33 cellular contexts compared by ENCODE assay signal in the genomic region with DNA sequence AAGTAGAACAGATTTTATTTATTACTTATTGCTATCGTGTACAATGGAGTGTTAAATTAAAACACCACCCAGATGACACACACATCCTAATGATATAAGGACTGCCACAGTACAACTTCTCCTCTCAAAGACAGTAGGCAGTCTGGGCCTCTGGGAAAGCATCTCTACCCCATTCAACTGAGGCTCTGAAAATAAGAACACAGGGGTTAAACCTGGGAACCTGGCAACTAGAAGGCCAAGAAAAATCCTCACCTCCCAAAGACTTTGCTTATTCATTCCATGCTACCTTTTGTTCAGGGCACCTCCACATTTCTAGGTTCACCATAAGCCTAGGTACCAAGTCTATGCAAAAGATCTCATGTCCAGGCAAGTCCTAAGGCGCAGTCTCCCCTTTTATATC.
"Had no signal": no experiment of that assay in that cellular context is flagged by ENCODE, and none has a peak within 500 bp of the region (broad histone marks: within the 10 kb centered on the region; RNA-seq: fewer than 3 reads in every experiment).

No MANE protein-coding gene starts in this region.

- H3K36me3 Mint-ChIP-seq: activated CD4-positive, alpha-beta memory T cell treated with anti-CD3 and anti-CD28 coated beads for 36 hours; memory B cell; natural killer cell had no signal

- H3K27me3 Mint-ChIP-seq: activated CD4-positive, alpha-beta memory T cell treated with anti-CD3 and anti-CD28 coated beads for 36 hours; activated CD4-positive, alpha-beta T cell treated with anti-CD3 and anti-CD28 coated beads, Interleukin-2, amount 10 ng/mL, durations not matched to agents 24 days and 14 days; activated naive CD8-positive, alpha-beta T cell treated with anti-CD3 and anti-CD28 coated beads, Interleukin-2, amount 50 U/mL, for 24 hours; central memory CD8-positive, alpha-beta T cell; memory B cell; T-helper 17 cell had no signal

- H3K36me3 ChIP-seq: gastrocnemius medialis, neutrophil, pancreas, prostate gland, transverse colon, WERI-Rb-1 had no signal

- H2AFZ ChIP-seq: hepatocyte had no signal

- H3K9me3 Mint-ChIP-seq: activated CD4-positive, alpha-beta T cell treated with anti-CD3 and anti-CD28 coated beads, Interleukin-2, amount 10 ng/mL, durations not matched to agents 24 days and 14 days; activated naive CD8-positive, alpha-beta T cell treated with anti-CD3 and anti-CD28 coated beads, Interleukin-2, amount 50 U/mL, for 24 hours; memory B cell had no signal

- H3K27ac Mint-ChIP-seq: activated CD4-positive, alpha-beta memory T cell treated with anti-CD3 and anti-CD28 coated beads for 36 hours; activated CD4-positive, alpha-beta T cell treated with anti-CD3 and anti-CD28 coated beads, Interleukin-2, amount 10 ng/mL, durations not matched to agents 24 days and 14 days; activated naive CD8-positive, alpha-beta T cell treated with anti-CD3 and anti-CD28 coated beads, Interleukin-2, amount 50 U/mL, for 24 hours; memory B cell; natural killer cell; T-helper 17 cell had no signal

- DNase-seq: activated CD4-positive, alpha-beta memory T cell treated with anti-CD3 and anti-CD28 coated beads for 36 hours; activated CD4-positive, alpha-beta T cell treated with anti-CD3 and anti-CD28 coated beads, Interleukin-2, amount 10 ng/mL, durations not matched to agents 24 days and 14 days; activated CD4-positive, CD25-positive, alpha-beta regulatory T cell treated with anti-CD3 and anti-CD28 coated beads, Interleukin-2, amount 50 U/mL, for 72 hours; activated CD8-positive, alpha-beta memory T cell treated with anti-CD3 and anti-CD28 coated beads, Interleukin-2, amount 50 U/mL, for 4 hours; activated gamma-delta T cell; activated naive CD4-positive, alpha-beta T cell treated with anti-CD3 and anti-CD28 coated beads, Interleukin-2, amount 50 U/mL, for 16 hours; activated naive CD8-positive, alpha-beta T cell treated with anti-CD3 and anti-CD28 coated beads, Interleukin-2, amount 50 U/mL, for 24 hours; activated T-cell treated with anti-CD3 and anti-CD28 coated beads, Interleukin-2, amount 50 U/mL, for 1 hour; amygdala; dermis blood vessel endothelial cell; effector CD4-positive, alpha-beta T cell; gastrocnemius medialis; glutamatergic neuron; kidney; natural killer cell; pancreas; retina; stimulated activated CD4-positive, alpha-beta T cell treated with anti-CD3 and anti-CD28 coated beads, Interleukin-12 subunit alpha, Interleukin-12 subunit beta, amount 100 ng/mL, for 4 hours; stimulated activated CD4-positive, alpha-beta T cell treated with anti-CD3 and anti-CD28 coated beads, Interleukin-4, amount 100 ng/mL, for 1 hour; stimulated activated naive CD8-positive, alpha-beta T cell treated with anti-CD3 and anti-CD28 coated beads, Interleukin-15, Interleukin-2, amounts not matched to agents 100 U/mL and 50 U/mL, for 24 hours; T-helper 17 cell; T1000; testis; transverse colon; WERI-Rb-1 had no signal

- H3K4me3 Mint-ChIP-seq: activated CD4-positive, alpha-beta memory T cell treated with anti-CD3 and anti-CD28 coated beads for 36 hours; activated CD4-positive, alpha-beta T cell treated with anti-CD3 and anti-CD28 coated beads, Interleukin-2, amount 10 ng/mL, durations not matched to agents 24 days and 14 days; activated naive CD8-positive, alpha-beta T cell treated with anti-CD3 and anti-CD28 coated beads, Interleukin-2, amount 50 U/mL, for 24 hours; central memory CD8-positive, alpha-beta T cell; memory B cell; natural killer cell; T-helper 17 cell had no signal

- H3K27me3 ChIP-seq: gastrocnemius medialis, hepatocyte, neutrophil, pancreas, testis, transverse colon had no signal

- ATAC-seq: activated naive CD8-positive, alpha-beta T cell treated with anti-CD3 and anti-CD28 coated beads, Interleukin-2, amount 50 U/mL, for 24 hours; gastrocnemius medialis; natural killer cell; pancreas; sciatic nerve; stimulated activated naive CD8-positive, alpha-beta T cell treated with anti-CD3 and anti-CD28 coated beads, Interleukin-15, Interleukin-2, amounts not matched to agents 100 U/mL and 50 U/mL, for 24 hours; T-helper 17 cell had no signal

- H3K79me2 ChIP-seq: hepatocyte had no signal

- H3K9me3 ChIP-seq: gastrocnemius medialis, neutrophil, pancreas, prostate gland, testis, transverse colon had no signal

- FAIRE-seq: endometrium, kidney, pancreas had no signal

- H3K4me3 ChIP-seq: gastrocnemius medialis, hepatocyte, pancreas, prostate gland, skin epidermis, testis, transverse colon had no signal

- H3K4me1 Mint-ChIP-seq: activated CD4-positive, alpha-beta T cell treated with anti-CD3 and anti-CD28 coated beads, Interleukin-2, amount 10 ng/mL, durations not matched to agents 24 days and 14 days; activated naive CD8-positive, alpha-beta T cell treated with anti-CD3 and anti-CD28 coated beads, Interleukin-2, amount 50 U/mL, for 24 hours; central memory CD8-positive, alpha-beta T cell; memory B cell; natural killer cell; T-helper 17 cell had no signal

- H3K4me2 ChIP-seq: hepatocyte had no signal

- H3K27ac ChIP-seq: gastrocnemius medialis, hepatocyte, neutrophil, pancreas, prostate gland, skin epidermis, testis, transverse colon, WERI-Rb-1 had no signal

- H3K4me1 ChIP-seq: gastrocnemius medialis, pancreas, prostate gland, testis, transverse colon had no signal
